Comparison of ENCODE assay signal across 11 cellular contexts in genomic region chr5:69512740-69513260, GRCh38. TPM values are rescaled to one million over a fixed set of nuclear protein-coding genes. Genes with fewer than 3 reads are reported as not detected.
DNase-seq lines count a peak whose midpoint lies in the region; ATAC-seq, FAIRE-seq and TF ChIP-seq lines count a peak whose summit lies in the region.
"Had no signal": no experiment of that assay in that cellular context is flagged by ENCODE, and none has a peak within 500 bp of the region (broad histone marks: within the 10 kb centered on the region; RNA-seq: fewer than 3 reads in every experiment).

No MANE protein-coding gene starts in this region.

- RAD21 ChIA-PET in HCT116 (lab: Charles Lee; ENCODE audit: low non-redundant PET in 1 of 2, low total read pairs in 2 of 2, uncharacterized antibody in 2 of 2, unreplicated experiment in 2 of 2) = no interaction called here

- H3K9ac ChIP-seq in HCT116 (ENCODE audit: low read length) = no peak overlapping the region

- TF ChIP-seq POLR2A in HCT116 (IDR thresholded peaks at IDR 0.05; ENCODE audit: borderline replicate concordance, extremely low read depth, insufficient read depth, insufficient read length) (no peak), thyroid gland (IDR thresholded peaks at IDR 0.05) (no peak)

- ATAC-seq in HCT116 (peak; percentile 20; the same call in 1 of the 2 replicates), HG02970 (IDR thresholded peaks at IDR 0.05; ENCODE audit: low FRiP score, unreplicated experiment) (no peak)

- H3K27ac ChIP-seq in HCT116 (ENCODE audit: low read depth, low read length) = peak overlapping the region; percentile 9; the same call in 1 of the 2 replicates
- H3K27ac ChIP-seq in thyroid gland = peak overlapping the region; percentile 19 to 57 (median 32)
- H3K27ac ChIP-seq: right atrium auricular region had no signal

- H3K36me3 ChIP-seq in HCT116 (ENCODE audit: control insufficient read depth in 1 of 2, insufficient read depth in 2 of 2, low read length in 2 of 2) (peaks cover 0 to 11% of the 10 kb centered on the region in 2 experiments; a peak in 1 of 4 replicates), thyroid gland (peaks cover 8 to 9% of the 10 kb centered on the region in 2 donors)
- H3K36me3 ChIP-seq: right atrium auricular region had no signal

- no peak for TF ChIP-seq RAD21 in HCT116 (IDR thresholded peaks at IDR 0.05; ENCODE audit: low read depth)

- BruUV-seq in HCT116 (replicated peaks; lab: Mats Ljungman, UMichigan) = TSS peak; percentile 12

- POLR2A ChIA-PET in HCT116 (lab: Charles Lee) = no interaction called here

- no peak for DNase-seq in HCT116 (ENCODE audit: low read depth, low spot score)
- peak; percentile 18 for DNase-seq in amniotic stem cell (lab: John Stamatoyannopoulos, UW)
- DNase-seq in foreskin fibroblast = peak; percentile 65 to 82
- DNase-seq in thyroid gland = no peak
- no peak for DNase-seq in amygdala (lab: John Stamatoyannopoulos, UW)
- no peak for DNase-seq in frontal cortex (ENCODE audit: low spot score in 2 of 2)
- DNase-seq in NCI-H510A treated with DMSO at 0.1 percent for 48 hours (lab: John Stamatoyannopoulos, UW) = no peak
- DNase-seq: mesendoderm, NCI-H2107 had no signal

- peak overlapping the region; percentile 44 for H3K4me2 ChIP-seq in HCT116 (ENCODE audit: low read length)

- H3K9me3 ChIP-seq in HCT116 (ENCODE audit: control insufficient read depth in 1 of 2, insufficient read depth in 1 of 2, low read depth in 1 of 2, low read length in 2 of 2) (no peaks in the 10 kb centered on the region), thyroid gland (no peaks in the 10 kb centered on the region)
- H3K9me3 ChIP-seq: right atrium auricular region had no signal

- no peak overlapping the region for H2AFZ ChIP-seq in HCT116 (ENCODE audit: low read depth, low read length, poor library complexity, severe bottlenecking)

- CTCF ChIA-PET in HCT116 (lab: Charles Lee) = no interaction called here

- intact Hi-C loops in HCT116 (cut with micrococcal nuclease) = no loop called here
- intact Hi-C loops in thyroid gland (cut with DNase I) = no loop called here

- H3K4me1 ChIP-seq in HCT116 (ENCODE audit: control insufficient read depth in 1 of 2, insufficient read depth in 2 of 2, low read length in 2 of 2) (peaks cover 25 to 36% of the 10 kb centered on the region in 2 experiments), thyroid gland (peaks cover 13 to 39% of the 10 kb centered on the region in 2 donors)
- H3K4me1 ChIP-seq: right atrium auricular region had no signal

- H3K9me2 ChIP-seq in HCT116 (ENCODE audit: insufficient read depth) = no peaks in the 10 kb centered on the region

- 89 to 92% methylated on average over 2 of the region's 2 CpGs for WGBS in thyroid gland, 2 donors

- no peak for FAIRE-seq in frontal cortex (lab: Jason Lieb, UNC)

- H4K20me1 ChIP-seq in HCT116 (ENCODE audit: insufficient read depth) = no peaks in the 10 kb centered on the region

- TF ChIP-seq CTCF in HCT116 (IDR thresholded peaks at IDR 0.05 in 2 of 3, conservative IDR thresholded peaks at IDR 0.05 in 1 of 3; ENCODE audit: borderline replicate concordance in 1 of 3, insufficient read depth in 1 of 3, low read depth in 2 of 3, low read length in 2 of 3) (no peak), foreskin fibroblast (IDR thresholded peaks at IDR 0.05; ENCODE audit: low read depth, low read length) (no peak), thyroid gland (IDR thresholded peaks at IDR 0.05) (no peak)

- H3K27me3 ChIP-seq in HCT116 (ENCODE audit: insufficient read depth, low read length) = no peaks in the 10 kb centered on the region
- H3K27me3 ChIP-seq in thyroid gland = no peaks in the 10 kb centered on the region
- H3K27me3 ChIP-seq: right atrium auricular region had no signal

- peaks cover 23% of the 10 kb centered on the region for H3K79me2 ChIP-seq in HCT116 (ENCODE audit: insufficient read depth, low read length)

- no peak overlapping the region for H3K4me3 ChIP-seq in HCT116 (replicated peaks in 1 of 2; ENCODE audit: low read depth in 1 of 2, low read length in 2 of 2)
- H3K4me3 ChIP-seq in foreskin fibroblast (ENCODE audit: low read depth in 1 of 2, low read length in 2 of 2) = no peak overlapping the region
- no peak overlapping the region for H3K4me3 ChIP-seq in thyroid gland (replicated peaks in 1 of 3)
- H3K4me3 ChIP-seq: right atrium auricular region had no signal

TF ChIP-seq in HCT116, 20 proteins besides CTCF, POLR2A, EP300 and RAD21:
- no peak for TF ChIP-seq EGR1 (IDR thresholded peaks at IDR 0.05; ENCODE audit: low read depth)
- TF ChIP-seq ELF1 (IDR thresholded peaks at IDR 0.05; ENCODE audit: borderline replicate concordance, low read depth) = no peak
- no peak for TF ChIP-seq EZH2 (IDR thresholded peaks at IDR 0.05)
- TF ChIP-seq MAX (IDR thresholded peaks at IDR 0.05) = no peak
- TF ChIP-seq SP1 (IDR thresholded peaks at IDR 0.05; ENCODE audit: low read depth) = peak; percentile 26; the same call in 1 of the 2 replicates
- TF ChIP-seq, protein P1, sequence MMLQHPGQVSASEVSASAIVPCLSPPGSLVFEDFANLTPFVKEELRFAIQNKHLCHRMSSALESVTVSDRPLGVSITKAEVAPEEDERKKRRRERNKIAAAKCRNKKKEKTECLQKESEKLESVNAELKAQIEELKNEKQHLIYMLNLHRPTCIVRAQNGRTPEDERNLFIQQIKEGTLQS (IDR thresholded peaks at IDR 0.05) = no peak
- TF ChIP-seq CEBPB (IDR thresholded peaks at IDR 0.05; ENCODE audit: low read depth) = peak; percentile 59
- TF ChIP-seq JUND (IDR thresholded peaks at IDR 0.05) = peak; percentile 30
- no peak for TF ChIP-seq TCF7L2 (IDR thresholded peaks at IDR 0.05; ENCODE audit: borderline replicate concordance, extremely low read depth, insufficient read depth, insufficient read length)
- TF ChIP-seq FOSL1 (IDR thresholded peaks at IDR 0.05; ENCODE audit: low read depth) = peak; percentile 58
- 0 out of 2 replicates have a peak, but pooled peaks have one; percentile 18 for TF ChIP-seq SIN3A (IDR thresholded peaks at IDR 0.05; ENCODE audit: low read depth)

RNA-seq across cellular contexts. Expression of gene OCLN, which starts 20.2 kb away (rescaled TPM):
- 56.7 TPM for total RNA-seq in HCT116 (2021; ENCODE audit: unreplicated experiment)
- 25.5 and 26.2 TPM in 2 replicates for polyA plus RNA-seq in HCT116 (2012)
- 100 to 1,000 TPM; 148 to 248 (median 197) TPM for total RNA-seq in thyroid gland
- total RNA-seq in frontal cortex = 3.7 TPM

RNA-seq across cellular contexts. Expression of gene GTF2H2C, which starts 47.2 kb away (rescaled TPM):
- 65.2 TPM for total RNA-seq in HCT116 (2021; ENCODE audit: unreplicated experiment)
- 18.8 and 23.6 TPM in 2 replicates for polyA plus RNA-seq in HCT116 (2012)
- total RNA-seq in thyroid gland = 10 to 100 TPM; 39.0 to 65.4 (median 47.1) TPM
- total RNA-seq in frontal cortex = 110 TPM

Comparison
In these comparisons a context has a peak if more than half of its experiments do, and no peak if none do; other contexts are left out.
1. DNase-seq: peak in amniotic stem cell (single experiment) and foreskin fibroblast (2 of 2); none in HCT116 (single experiment), thyroid gland (0 of 2), amygdala (0 of 56), frontal cortex (0 of 2) and NCI-H510A treated with DMSO at 0.1 percent for 48 hours (single experiment).
2. RNA of gene OCLN, which starts 20.2 kb away (total RNA-seq): 148 to 248 TPM in thyroid gland and 56.7 TPM in HCT116 (single experiment); 3.7 TPM in frontal cortex (single experiment); every median in the first group is over 10 times any median in the second.